1 cellular context compared by ENCODE assay signal in the genomic region with DNA sequence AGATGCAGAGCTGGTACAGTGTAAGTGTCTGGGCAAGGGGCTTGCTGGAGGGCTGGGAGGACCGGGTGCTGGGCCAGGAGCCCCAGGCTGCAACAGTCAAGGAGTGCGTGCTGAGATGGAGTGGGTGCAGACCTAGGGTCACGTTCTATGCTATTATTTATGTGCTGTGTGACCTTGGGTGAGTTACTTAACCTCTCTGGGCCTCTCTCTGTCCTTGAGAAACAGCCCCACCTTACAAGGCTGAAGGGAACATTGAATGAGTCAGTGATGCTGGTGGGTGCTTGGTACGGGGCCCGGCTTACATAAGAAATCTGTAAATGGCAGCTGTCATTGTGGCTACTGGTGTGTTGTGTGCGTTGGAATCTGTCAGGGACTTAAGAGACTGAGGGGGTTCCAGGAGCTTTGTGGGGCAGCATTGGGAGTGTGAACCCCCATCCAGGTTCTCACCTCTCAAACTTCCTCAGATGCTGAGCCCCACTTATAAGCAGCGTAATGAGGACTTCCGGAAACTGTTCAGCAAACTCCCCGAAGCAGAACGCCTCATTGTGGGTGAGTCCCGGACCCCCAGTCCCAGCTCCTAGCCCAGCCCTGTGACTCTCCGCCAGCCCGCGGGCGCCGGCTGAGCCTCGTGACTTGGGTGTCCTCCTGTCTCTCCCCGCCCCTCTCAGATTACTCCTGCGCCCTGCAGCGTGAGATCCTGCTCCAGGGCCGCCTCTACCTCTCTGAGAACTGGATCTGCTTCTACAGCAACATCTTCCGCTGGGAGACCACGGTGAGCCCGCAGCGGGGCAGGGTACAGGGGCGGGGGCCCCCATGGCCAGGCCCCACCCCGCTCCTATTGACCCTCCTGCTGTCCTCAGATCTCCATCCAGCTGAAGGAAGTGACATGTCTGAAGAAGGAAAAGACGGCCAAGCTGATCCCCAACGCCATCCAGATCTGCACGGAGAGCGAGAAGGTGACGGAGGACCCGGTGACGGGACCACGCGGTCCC.
TF ChIP-seq lines count a peak whose summit lies in the region.

No MANE protein-coding gene starts in this region.

TF ChIP-seq in K562, 482 proteins besides CTCF, POLR2A, EP300 and RAD21:
- no peak for TF ChIP-seq ZNF354B (CRISPR knock-in tag; IDR thresholded peaks at IDR 0.05)
- TF ChIP-seq KDM1A (IDR thresholded peaks at IDR 0.05): peak in 1 of 2 experiments; percentile 48; a peak in 2 of 4 replicates
- TF ChIP-seq MAFF (IDR thresholded peaks at IDR 0.05; ENCODE audit: low read length): no peak
- TF ChIP-seq, protein P1, sequence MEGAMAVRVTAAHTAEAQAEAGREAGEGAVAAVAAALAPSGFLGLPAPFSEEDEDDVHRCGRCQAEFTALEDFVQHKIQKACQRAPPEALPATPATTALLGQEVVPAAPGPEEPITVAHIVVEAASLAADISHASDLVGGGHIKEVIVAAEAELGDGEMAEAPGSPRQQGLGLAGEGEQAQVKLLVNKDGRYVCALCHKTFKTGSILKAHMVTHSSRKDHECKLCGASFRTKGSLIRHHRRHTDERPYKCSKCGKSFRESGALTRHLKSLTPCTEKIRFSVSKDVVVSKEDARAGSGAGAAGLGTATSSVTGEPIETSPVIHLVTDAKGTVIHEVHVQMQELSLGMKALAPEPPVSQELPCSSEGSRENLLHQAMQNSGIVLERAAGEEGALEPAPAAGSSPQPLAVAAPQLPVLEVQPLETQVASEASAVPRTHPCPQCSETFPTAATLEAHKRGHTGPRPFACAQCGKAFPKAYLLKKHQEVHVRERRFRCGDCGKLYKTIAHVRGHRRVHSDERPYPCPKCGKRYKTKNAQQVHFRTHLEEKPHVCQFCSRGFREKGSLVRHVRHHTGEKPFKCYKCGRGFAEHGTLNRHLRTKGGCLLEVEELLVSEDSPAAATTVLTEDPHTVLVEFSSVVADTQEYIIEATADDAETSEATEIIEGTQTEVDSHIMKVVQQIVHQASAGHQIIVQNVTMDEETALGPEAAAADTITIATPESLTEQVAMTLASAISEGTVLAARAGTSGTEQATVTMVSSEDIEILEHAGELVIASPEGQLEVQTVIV (CRISPR knock-in tag; IDR thresholded peaks at IDR 0.05; ENCODE audit: borderline replicate concordance): no peak
- no peak for TF ChIP-seq NFRKB (IDR thresholded peaks at IDR 0.05; ENCODE audit: low read depth)
- TF ChIP-seq RBM25 (IDR thresholded peaks at IDR 0.05; ENCODE audit: low read depth, low read length, severe bottlenecking): peak; percentile 94
- no peak for TF ChIP-seq ZFP30 (CRISPR knock-in tag; IDR thresholded peaks at IDR 0.05; ENCODE audit: borderline replicate concordance)
- TF ChIP-seq MXI1 (IDR thresholded peaks at IDR 0.05; ENCODE audit: low read depth, low read length): no peak
- no peak for TF ChIP-seq TCF7L2 (IDR thresholded peaks at IDR 0.05; ENCODE audit: low read depth, low read length)
- TF ChIP-seq KLF13 (tag; IDR thresholded peaks at IDR 0.05; ENCODE audit: borderline replicate concordance, low read depth): no peak
- peak; percentile 80 for TF ChIP-seq BCOR (IDR thresholded peaks at IDR 0.05)
- 0 out of 2 replicates have a peak, but pooled peaks have one; percentile 55 for TF ChIP-seq PTBP1 (IDR thresholded peaks at IDR 0.05; ENCODE audit: low read depth, low read length)
- peak; percentile 45; the same call in 1 of the 2 replicates for TF ChIP-seq TGIF2 (CRISPR knock-in tag; IDR thresholded peaks at IDR 0.05)
- peak; percentile 89 for TF ChIP-seq ZFP36 (IDR thresholded peaks at IDR 0.05; ENCODE audit: low read depth, low read length, partially characterized antibody)
- no peak for TF ChIP-seq XRCC4 (IDR thresholded peaks at IDR 0.05; ENCODE audit: extremely low read depth, insufficient read depth, insufficient read length)
- 0 out of 2 replicates have a peak, but pooled peaks have one; percentile 33 for TF ChIP-seq POLR2G (IDR thresholded peaks at IDR 0.05; ENCODE audit: low read depth, low read length)
- TF ChIP-seq, protein P2, sequence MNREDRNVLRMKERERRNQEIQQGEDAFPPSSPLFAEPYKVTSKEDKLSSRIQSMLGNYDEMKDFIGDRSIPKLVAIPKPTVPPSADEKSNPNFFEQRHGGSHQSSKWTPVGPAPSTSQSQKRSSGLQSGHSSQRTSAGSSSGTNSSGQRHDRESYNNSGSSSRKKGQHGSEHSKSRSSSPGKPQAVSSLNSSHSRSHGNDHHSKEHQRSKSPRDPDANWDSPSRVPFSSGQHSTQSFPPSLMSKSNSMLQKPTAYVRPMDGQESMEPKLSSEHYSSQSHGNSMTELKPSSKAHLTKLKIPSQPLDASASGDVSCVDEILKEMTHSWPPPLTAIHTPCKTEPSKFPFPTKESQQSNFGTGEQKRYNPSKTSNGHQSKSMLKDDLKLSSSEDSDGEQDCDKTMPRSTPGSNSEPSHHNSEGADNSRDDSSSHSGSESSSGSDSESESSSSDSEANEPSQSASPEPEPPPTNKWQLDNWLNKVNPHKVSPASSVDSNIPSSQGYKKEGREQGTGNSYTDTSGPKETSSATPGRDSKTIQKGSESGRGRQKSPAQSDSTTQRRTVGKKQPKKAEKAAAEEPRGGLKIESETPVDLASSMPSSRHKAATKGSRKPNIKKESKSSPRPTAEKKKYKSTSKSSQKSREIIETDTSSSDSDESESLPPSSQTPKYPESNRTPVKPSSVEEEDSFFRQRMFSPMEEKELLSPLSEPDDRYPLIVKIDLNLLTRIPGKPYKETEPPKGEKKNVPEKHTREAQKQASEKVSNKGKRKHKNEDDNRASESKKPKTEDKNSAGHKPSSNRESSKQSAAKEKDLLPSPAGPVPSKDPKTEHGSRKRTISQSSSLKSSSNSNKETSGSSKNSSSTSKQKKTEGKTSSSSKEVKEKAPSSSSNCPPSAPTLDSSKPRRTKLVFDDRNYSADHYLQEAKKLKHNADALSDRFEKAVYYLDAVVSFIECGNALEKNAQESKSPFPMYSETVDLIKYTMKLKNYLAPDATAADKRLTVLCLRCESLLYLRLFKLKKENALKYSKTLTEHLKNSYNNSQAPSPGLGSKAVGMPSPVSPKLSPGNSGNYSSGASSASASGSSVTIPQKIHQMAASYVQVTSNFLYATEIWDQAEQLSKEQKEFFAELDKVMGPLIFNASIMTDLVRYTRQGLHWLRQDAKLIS (CRISPR knock-in tag; IDR thresholded peaks at IDR 0.05): no peak
